In the genomic region with DNA sequence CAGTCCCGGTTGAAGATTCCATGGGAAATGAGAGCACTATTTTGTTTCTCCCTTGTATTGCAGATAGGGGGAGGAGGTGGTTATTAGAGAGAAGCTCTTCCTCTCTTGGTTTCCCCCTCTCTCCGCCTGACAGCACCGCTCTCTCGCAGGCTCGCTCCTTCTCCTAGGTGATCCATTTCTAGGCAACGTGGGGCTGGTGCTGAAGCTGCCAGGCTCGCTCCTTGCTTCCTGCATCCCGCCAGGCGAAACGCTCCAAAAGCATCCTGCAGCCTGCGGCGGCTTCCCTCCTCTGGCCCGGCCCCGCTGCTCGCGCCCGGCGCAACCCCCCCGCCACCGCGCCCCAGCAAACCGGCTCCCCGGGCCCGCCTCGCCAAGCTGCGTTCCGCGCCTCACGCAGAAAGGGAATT, we compare ENCODE assay signal across 1 cellular context.
TF ChIP-seq lines count a peak whose summit lies in the region.

Gene GRID2 (plus strand): TSS at position 346 of the 407 bp plus-strand sequence.

TF ChIP-seq in SK-N-SH, 30 proteins besides CTCF, POLR2A, EP300 and RAD21:
- TF ChIP-seq ZBTB33 (IDR thresholded peaks at IDR 0.05; ENCODE audit: borderline replicate concordance, low read depth) (no peak), EZH2phosphoT487 (IDR thresholded peaks at IDR 0.05; ENCODE audit: borderline replicate concordance, low read depth) (no peak), REST (IDR thresholded peaks at IDR 0.05; ENCODE audit: low read depth, low read length) (no peak), USF2 (IDR thresholded peaks at IDR 0.05; ENCODE audit: borderline replicate concordance, low read depth, low read length) (no peak), POLR2AphosphoS5 (IDR thresholded peaks at IDR 0.05; ENCODE audit: low read depth, low read length) (no peak)
- TF ChIP-seq, protein P1, sequence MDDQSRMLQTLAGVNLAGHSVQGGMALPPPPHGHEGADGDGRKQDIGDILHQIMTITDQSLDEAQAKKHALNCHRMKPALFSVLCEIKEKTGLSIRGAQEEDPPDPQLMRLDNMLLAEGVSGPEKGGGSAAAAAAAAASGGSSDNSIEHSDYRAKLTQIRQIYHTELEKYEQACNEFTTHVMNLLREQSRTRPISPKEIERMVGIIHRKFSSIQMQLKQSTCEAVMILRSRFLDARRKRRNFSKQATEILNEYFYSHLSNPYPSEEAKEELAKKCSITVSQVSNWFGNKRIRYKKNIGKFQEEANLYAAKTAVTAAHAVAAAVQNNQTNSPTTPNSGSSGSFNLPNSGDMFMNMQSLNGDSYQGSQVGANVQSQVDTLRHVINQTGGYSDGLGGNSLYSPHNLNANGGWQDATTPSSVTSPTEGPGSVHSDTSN (IDR thresholded peaks at IDR 0.05): no peak
